24 cellular contexts compared by ENCODE assay signal in genomic region chr2:141647353-141647752, GRCh38.
DNase-seq lines count a peak whose midpoint lies in the region; ATAC-seq, FAIRE-seq and TF ChIP-seq lines count a peak whose summit lies in the region.
"Had no signal": no experiment of that assay in that cellular context is flagged by ENCODE, and none has a peak within 500 bp of the region (broad histone marks: within the 10 kb centered on the region; RNA-seq: fewer than 3 reads in every experiment).

No MANE protein-coding gene starts in this region.

- in situ Hi-C loops in IMR-90 (cut with MboI; ENCODE audit: low sequenced_read_pairs) = no loop called here

- no peak overlapping the region for H2BK120ac ChIP-seq in IMR-90 (ENCODE audit: low read depth, low read length)

- no peak overlapping the region for H2AFZ ChIP-seq in IMR-90 (replicated peaks; ENCODE audit: low read length, poor library complexity)

- H3K27me3 ChIP-seq in IMR-90 (ENCODE audit: control insufficient read depth, insufficient read depth, low read length) = no peaks in the 10 kb centered on the region
- H3K27me3 ChIP-seq: BE2C, BLaER1 had no signal

- H3K9me3 ChIP-seq in A549 (no peaks in the 10 kb centered on the region), IMR-90 (ENCODE audit: control insufficient read depth, insufficient read depth, low read length) (no peaks in the 10 kb centered on the region)
- H3K9me3 ChIP-seq: BE2C, BLaER1 had no signal

- 0% methylated on average over 3 of the region's 3 CpGs for WGBS in A549 (ENCODE audit: missing lambda C conversion rate)
- WGBS in IMR-90 (ENCODE audit: extremely low coverage in 2 of 2, insufficient read length in 1 of 2), 2 experiments = no CpG with 5 or more reads among the region's 3 CpGs

- TF ChIP-seq RAD21 in A549 (conservative IDR thresholded peaks at IDR 0.05 in 1 of 2, IDR thresholded peaks at IDR 0.05 in 1 of 2) (no peak), IMR-90 (IDR thresholded peaks at IDR 0.05; ENCODE audit: low read length) (no peak)

- TF ChIP-seq POLR2A in A549 (IDR thresholded peaks at IDR 0.05; ENCODE audit: low read length) (no peak), IMR-90 (IDR thresholded peaks at IDR 0.05; ENCODE audit: low read depth, low read length) (no peak)

- no peak overlapping the region for H3K4ac ChIP-seq in IMR-90 (ENCODE audit: low read depth, low read length)

- no peaks in the 10 kb centered on the region for H3K36me3 ChIP-seq in IMR-90 (ENCODE audit: control insufficient read depth, insufficient read depth, low read length)
- H3K36me3 ChIP-seq: BE2C, BLaER1 had no signal

- H3K4me2 ChIP-seq in A549 (no peak overlapping the region), IMR-90 (ENCODE audit: low read depth, low read length) (no peak overlapping the region)
- H3K4me2 ChIP-seq: BLaER1 had no signal

- H2AK5ac ChIP-seq in IMR-90 (ENCODE audit: low read depth, low read length) = no peak overlapping the region

- H2BK5ac ChIP-seq in IMR-90 (ENCODE audit: low read depth, low read length, poor library complexity, severe bottlenecking) = no peak overlapping the region

- H2BK15ac ChIP-seq in IMR-90 (ENCODE audit: low read depth, low read length) = no peak overlapping the region

- no peaks in the 10 kb centered on the region for H3K9me1 ChIP-seq in IMR-90 (ENCODE audit: insufficient read depth, low read length)

- no peaks in the 10 kb centered on the region for H3K4me1 ChIP-seq in A549
- H3K4me1 ChIP-seq in IMR-90 (ENCODE audit: control insufficient read depth, insufficient read depth, low read length) = no peaks in the 10 kb centered on the region
- H3K4me1 ChIP-seq: BE2C, BLaER1 had no signal

- intact Hi-C loops in IMR-90 (cut with micrococcal nuclease) = no loop called here

- no peak overlapping the region for H3K14ac ChIP-seq in IMR-90 (replicated peaks; ENCODE audit: low read depth, low read length)

- BruUV-seq in IMR-90 (replicated peaks; lab: Mats Ljungman, UMichigan) = no TSS peak

- no peak overlapping the region for H4K5ac ChIP-seq in IMR-90 (ENCODE audit: low read depth, low read length)

- no peak overlapping the region for H3K23ac ChIP-seq in IMR-90 (ENCODE audit: low read depth, low read length)

- no peak overlapping the region for H3K56ac ChIP-seq in IMR-90 (ENCODE audit: extremely low read depth, insufficient read depth, low read length)

- ATAC-seq in A549 (no peak), IMR-90 (ENCODE audit: low read depth) (no peak), HG03460 (IDR thresholded peaks at IDR 0.05; ENCODE audit: unreplicated experiment) (no peak)
- ATAC-seq: GM12878 had no signal

- H2BK20ac ChIP-seq in IMR-90 (ENCODE audit: low read depth, low read length) = no peak overlapping the region

- no peak overlapping the region for H3K27ac ChIP-seq in A549
- H3K27ac ChIP-seq in IMR-90 (ENCODE audit: insufficient read depth, low read length) = no peak overlapping the region
- H3K27ac ChIP-seq: BLaER1 had no signal

- TF ChIP-seq CTCF in A549 (IDR thresholded peaks at IDR 0.05) (no peak), IMR-90 (conservative IDR thresholded peaks at IDR 0.05; ENCODE audit: low read depth, low read length) (no peak)

- no peak overlapping the region for H3K18ac ChIP-seq in IMR-90 (ENCODE audit: low read depth, low read length)

- dilution Hi-C loops in IMR-90 (cut with HindIII; ENCODE audit: low sequenced_read_pairs, unreplicated experiment) = no loop called here

- FAIRE-seq in A549 (lab: Jason Lieb, UNC) (no peak), frontal cortex (lab: Jason Lieb, UNC) (peak; percentile 21)
- FAIRE-seq: A204.1, GM12878, GM12892, GM18507 had no signal

- POLR2A ChIA-PET in A549 (lab: Yijun Ruan, JAX) (no interaction called here), IMR-90 (lab: Charles Lee; ENCODE audit: unreplicated experiment) (no interaction called here)

- no peak for DNase-seq in A549 (ENCODE audit: low read depth in 1 of 2, low spot score in 1 of 2)
- no peak for DNase-seq in IMR-90
- no peak for DNase-seq in frontal cortex (ENCODE audit: low spot score in 2 of 2)
- DNase-seq in iPS-NIHi11 (ENCODE audit: low spot score) = no peak
- DNase-seq: 8988T; BE2C; C1 segment of cervical spinal cord; CD4-positive, alpha-beta memory T cell; CD4-positive, CD25-positive, alpha-beta regulatory T cell; CD8-positive, alpha-beta memory T cell; COR-L47; DMS 273 treated with DMSO at 0.1 percent for 48 hours; DMS153; DMS53; DMS79; DND-41; EL; GDM1 had no signal

- no peaks in the 10 kb centered on the region for H3K79me1 ChIP-seq in IMR-90 (ENCODE audit: low read depth in 1 of 2, low read length in 2 of 2)

- no peak overlapping the region for H3K4me3 ChIP-seq in A549
- H3K4me3 ChIP-seq in IMR-90 (ENCODE audit: insufficient read depth, low read depth, low read length) = no peak overlapping the region
- H3K4me3 ChIP-seq: BLaER1, GM12878 had no signal

- TF ChIP-seq EP300 in A549 (IDR thresholded peaks at IDR 0.05) = no peak

- H3K9ac ChIP-seq in IMR-90 (ENCODE audit: low read depth, low read length) = no peak overlapping the region
- H3K9ac ChIP-seq: BLaER1 had no signal

- CTCF ChIA-PET in A549 (lab: Yijun Ruan, JAX) (interaction anchor here (0.6 kb wide), 1 partner anchor 34 kb away, joined by 4 read pairs; no protein-coding TSS in a partner anchor), IMR-90 (lab: Yijun Ruan, JAX) (no interaction called here)

- no peaks in the 10 kb centered on the region for H4K20me1 ChIP-seq in IMR-90 (ENCODE audit: insufficient read depth, low read length)
- H4K20me1 ChIP-seq: BLaER1 had no signal

- no peak overlapping the region for H4K8ac ChIP-seq in IMR-90 (ENCODE audit: low read depth in 2 of 2, low read length in 2 of 2)

- H2AK9ac ChIP-seq in IMR-90 (replicated peaks; ENCODE audit: low read depth, low read length, poor library complexity) = no peak overlapping the region

- H4K91ac ChIP-seq in IMR-90 (ENCODE audit: insufficient read depth, low read depth, low read length) = no peak overlapping the region

TF ChIP-seq in A549, 52 proteins besides CTCF, POLR2A, EP300 and RAD21:
- TF ChIP-seq FOSB (CRISPR knock-in tag; IDR thresholded peaks at IDR 0.05) = no peak
- TF ChIP-seq MAFK (IDR thresholded peaks at IDR 0.05; ENCODE audit: partially characterized antibody) = peak; percentile 45
TF ChIP-seq in A549: peak in this region for 1.

TF ChIP-seq in IMR-90, 13 proteins besides CTCF, POLR2A, EP300 and RAD21:
- TF ChIP-seq RCOR1 (IDR thresholded peaks at IDR 0.05; ENCODE audit: insufficient replicate concordance, low read length) = no peak
- no peak for TF ChIP-seq RFX5 (IDR thresholded peaks at IDR 0.05; ENCODE audit: low read depth, low read length)
- TF ChIP-seq MAFK (IDR thresholded peaks at IDR 0.05; ENCODE audit: low read depth, low read length) = peak; percentile 24; the same call in 1 of the 2 replicates
